2 cellular contexts compared by ENCODE assay signal in the genomic region with DNA sequence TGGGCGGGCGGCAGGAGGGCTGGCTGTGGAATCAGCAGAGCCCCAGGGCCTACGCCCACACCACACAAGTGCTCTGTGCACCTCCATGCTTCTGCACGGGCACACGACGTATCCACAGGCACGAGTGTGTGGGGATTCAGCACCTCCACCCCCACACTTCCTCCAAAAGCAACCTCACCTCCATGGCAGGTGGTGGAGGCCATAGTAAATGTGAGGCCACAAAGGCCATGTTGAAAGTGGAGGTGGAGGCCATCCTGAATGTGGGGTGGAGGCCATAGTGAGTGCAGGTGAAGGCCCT.
TF ChIP-seq lines count a peak whose summit lies in the region.

No MANE protein-coding gene starts in this region.

TF ChIP-seq in HepG2, 621 proteins besides CTCF, POLR2A, EP300 and RAD21:
- no peak for TF ChIP-seq XBP1 (CRISPR knock-in tag; IDR thresholded peaks at IDR 0.05)
- TF ChIP-seq MBD4 (IDR thresholded peaks at IDR 0.05; ENCODE audit: borderline replicate concordance, low read length), result no peak
- no peak for TF ChIP-seq TBX2 (CRISPR knock-in tag; IDR thresholded peaks at IDR 0.05; ENCODE audit: borderline replicate concordance)
- TF ChIP-seq, protein P1, sequence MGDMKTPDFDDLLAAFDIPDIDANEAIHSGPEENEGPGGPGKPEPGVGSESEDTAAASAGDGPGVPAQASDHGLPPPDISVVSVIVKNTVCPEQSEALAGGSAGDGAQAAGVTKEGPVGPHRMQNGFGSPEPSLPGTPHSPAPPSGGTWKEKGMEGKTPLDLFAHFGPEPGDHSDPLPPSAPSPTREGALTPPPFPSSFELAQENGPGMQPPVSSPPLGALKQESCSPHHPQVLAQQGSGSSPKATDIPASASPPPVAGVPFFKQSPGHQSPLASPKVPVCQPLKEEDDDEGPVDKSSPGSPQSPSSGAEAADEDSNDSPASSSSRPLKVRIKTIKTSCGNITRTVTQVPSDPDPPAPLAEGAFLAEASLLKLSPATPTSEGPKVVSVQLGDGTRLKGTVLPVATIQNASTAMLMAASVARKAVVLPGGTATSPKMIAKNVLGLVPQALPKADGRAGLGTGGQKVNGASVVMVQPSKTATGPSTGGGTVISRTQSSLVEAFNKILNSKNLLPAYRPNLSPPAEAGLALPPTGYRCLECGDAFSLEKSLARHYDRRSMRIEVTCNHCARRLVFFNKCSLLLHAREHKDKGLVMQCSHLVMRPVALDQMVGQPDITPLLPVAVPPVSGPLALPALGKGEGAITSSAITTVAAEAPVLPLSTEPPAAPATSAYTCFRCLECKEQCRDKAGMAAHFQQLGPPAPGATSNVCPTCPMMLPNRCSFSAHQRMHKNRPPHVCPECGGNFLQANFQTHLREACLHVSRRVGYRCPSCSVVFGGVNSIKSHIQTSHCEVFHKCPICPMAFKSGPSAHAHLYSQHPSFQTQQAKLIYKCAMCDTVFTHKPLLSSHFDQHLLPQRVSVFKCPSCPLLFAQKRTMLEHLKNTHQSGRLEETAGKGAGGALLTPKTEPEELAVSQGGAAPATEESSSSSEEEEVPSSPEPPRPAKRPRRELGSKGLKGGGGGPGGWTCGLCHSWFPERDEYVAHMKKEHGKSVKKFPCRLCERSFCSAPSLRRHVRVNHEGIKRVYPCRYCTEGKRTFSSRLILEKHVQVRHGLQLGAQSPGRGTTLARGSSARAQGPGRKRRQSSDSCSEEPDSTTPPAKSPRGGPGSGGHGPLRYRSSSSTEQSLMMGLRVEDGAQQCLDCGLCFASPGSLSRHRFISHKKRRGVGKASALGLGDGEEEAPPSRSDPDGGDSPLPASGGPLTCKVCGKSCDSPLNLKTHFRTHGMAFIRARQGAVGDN (CRISPR knock-in tag; IDR thresholded peaks at IDR 0.05), result 0 out of 2 replicates have a peak, but pooled peaks have one; percentile 3
- TF ChIP-seq ZNF296 (CRISPR knock-in tag; conservative IDR thresholded peaks at IDR 0.05), result no peak
- no peak for TF ChIP-seq FOXM1 (CRISPR knock-in tag; IDR thresholded peaks at IDR 0.05)
- no peak for TF ChIP-seq ZNF326 (CRISPR knock-in tag; IDR thresholded peaks at IDR 0.05; ENCODE audit: borderline replicate concordance)
- no peak for TF ChIP-seq DNMT1 (CRISPR knock-in tag; IDR thresholded peaks at IDR 0.05)

TF ChIP-seq in H1, 55 proteins besides CTCF, POLR2A, EP300 and RAD21:
- TF ChIP-seq, protein P2, sequence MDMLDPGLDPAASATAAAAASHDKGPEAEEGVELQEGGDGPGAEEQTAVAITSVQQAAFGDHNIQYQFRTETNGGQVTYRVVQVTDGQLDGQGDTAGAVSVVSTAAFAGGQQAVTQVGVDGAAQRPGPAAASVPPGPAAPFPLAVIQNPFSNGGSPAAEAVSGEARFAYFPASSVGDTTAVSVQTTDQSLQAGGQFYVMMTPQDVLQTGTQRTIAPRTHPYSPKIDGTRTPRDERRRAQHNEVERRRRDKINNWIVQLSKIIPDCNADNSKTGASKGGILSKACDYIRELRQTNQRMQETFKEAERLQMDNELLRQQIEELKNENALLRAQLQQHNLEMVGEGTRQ (IDR thresholded peaks at IDR 0.05; ENCODE audit: low read length), result no peak
- no peak for TF ChIP-seq CREB1 (IDR thresholded peaks at IDR 0.05)
- TF ChIP-seq CBX8 (IDR thresholded peaks at IDR 0.05; ENCODE audit: borderline replicate concordance, low read depth, low read length), result no peak
- TF ChIP-seq, protein P3, sequence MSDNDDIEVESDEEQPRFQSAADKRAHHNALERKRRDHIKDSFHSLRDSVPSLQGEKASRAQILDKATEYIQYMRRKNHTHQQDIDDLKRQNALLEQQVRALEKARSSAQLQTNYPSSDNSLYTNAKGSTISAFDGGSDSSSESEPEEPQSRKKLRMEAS (IDR thresholded peaks at IDR 0.05), result no peak
- no peak for TF ChIP-seq SP2 (IDR thresholded peaks at IDR 0.05; ENCODE audit: low read length)
- no peak for TF ChIP-seq POLR2AphosphoS5 (IDR thresholded peaks at IDR 0.05; ENCODE audit: low read depth, low read length)
- no peak for TF ChIP-seq SUZ12 (IDR thresholded peaks at IDR 0.05; ENCODE audit: low read length)
- no peak for TF ChIP-seq RBBP5 (IDR thresholded peaks at IDR 0.05; ENCODE audit: borderline replicate concordance, low read depth, low read length)
